In the genomic region with DNA sequence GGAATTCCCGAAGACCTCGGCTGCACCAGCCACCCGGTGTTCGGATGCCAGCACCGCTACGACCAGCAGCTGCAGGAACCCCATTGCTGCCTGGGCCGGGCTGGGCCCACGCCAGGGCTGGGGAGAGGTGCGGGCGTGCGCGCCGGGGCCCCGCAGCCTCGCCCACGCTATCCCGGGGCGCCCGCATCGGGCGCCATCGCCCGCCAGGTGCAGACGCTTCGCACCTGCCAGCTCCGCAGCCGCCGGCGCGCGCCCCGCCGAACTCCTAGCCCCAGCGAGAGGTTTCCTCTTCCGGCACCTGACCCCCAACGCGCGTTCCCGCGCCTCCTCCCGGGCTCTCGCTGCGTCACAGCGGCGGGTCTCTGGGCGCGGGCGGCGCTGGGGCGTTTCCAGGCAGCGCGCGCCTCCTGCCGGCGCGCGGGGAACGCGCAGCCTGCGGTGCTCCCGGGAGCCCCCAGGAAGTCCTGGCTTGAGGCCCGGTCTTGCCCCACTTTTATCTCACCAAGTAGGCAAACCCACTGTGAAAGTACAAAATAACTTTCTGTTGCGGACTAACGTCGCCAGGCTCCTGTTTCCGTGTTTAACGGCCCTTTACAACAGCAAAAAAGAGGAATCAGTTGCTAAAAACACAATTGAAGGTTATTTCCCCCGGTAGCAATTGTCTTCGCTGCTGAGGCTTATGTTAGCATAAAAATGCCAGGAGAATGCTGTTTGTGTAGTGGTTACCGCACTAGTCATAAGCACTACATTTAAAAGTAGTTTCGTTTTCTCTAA, we compare ENCODE assay signal across 8 cellular contexts. TPM values are rescaled to one million over a fixed set of nuclear protein-coding genes. Genes with fewer than 3 reads are reported as not detected.
DNase-seq lines count a peak whose midpoint lies in the region; ATAC-seq and TF ChIP-seq lines count a peak whose summit lies in the region.

Gene TM7SF3, minus strand, starts transcription at position 300 of the 774 bp plus-strand sequence. Its CDS starts 216 bp downstream, at position 84.

- H3K36me3 ChIP-seq in thoracic aorta, result no peaks in the 10 kb centered on the region

- H3K9me3 Mint-ChIP-seq in activated naive CD4-positive, alpha-beta T cell treated with anti-CD3 and anti-CD28 coated beads, Interleukin-2, amount 50 U/mL, for 72 hours, result no peaks in the 10 kb centered on the region
- H3K9me3 Mint-ChIP-seq in glutamatergic neuron (ENCODE audit: unreplicated experiment), result peaks cover 3% of the 10 kb centered on the region
- no peaks in the 10 kb centered on the region for H3K9me3 Mint-ChIP-seq in osteocyte (ENCODE audit: unreplicated experiment)

- H3K4me1 Mint-ChIP-seq in glutamatergic neuron (ENCODE audit: low read depth, unreplicated experiment) (peaks cover 24% of the 10 kb centered on the region), osteocyte (ENCODE audit: unreplicated experiment) (peaks cover 40% of the 10 kb centered on the region)

- H3K27ac Mint-ChIP-seq in activated naive CD4-positive, alpha-beta T cell treated with anti-CD3 and anti-CD28 coated beads, Interleukin-2, amount 50 U/mL, for 72 hours, result peak within 1 kb of the TSS; percentile 93
- H3K27ac Mint-ChIP-seq in glutamatergic neuron (ENCODE audit: unreplicated experiment), result peak within 1 kb of the TSS; percentile 81
- peak within 1 kb of the TSS; percentile 93 for H3K27ac Mint-ChIP-seq in osteocyte (ENCODE audit: unreplicated experiment)

- H3K27ac ChIP-seq in thoracic aorta, result peak within 1 kb of the TSS; percentile 88 to 93

- peak within 1 kb of the TSS; percentile 98 for H3K4me3 Mint-ChIP-seq in glutamatergic neuron (ENCODE audit: unreplicated experiment)
- H3K4me3 Mint-ChIP-seq in osteocyte (ENCODE audit: unreplicated experiment), result peak within 1 kb of the TSS; percentile 94

- peak; percentile 84 for DNase-seq in NCI-H1092 treated with DMSO at 0.1 percent for 48 hours (lab: John Stamatoyannopoulos, UW)
- peak; percentile 68 for DNase-seq in SKM-1 (lab: John Stamatoyannopoulos, UW; ENCODE audit: unreplicated experiment)
- peak; percentile 93 to 96 for DNase-seq in activated naive CD4-positive, alpha-beta T cell treated with anti-CD3 and anti-CD28 coated beads, Interleukin-2, amount 50 U/mL, for 72 hours (ENCODE audit: low spot score in 2 of 2)
- DNase-seq in glutamatergic neuron, result peak; percentile 94
- peak; percentile 95 for DNase-seq in osteocyte (ENCODE audit: extremely low spot score, unreplicated experiment)
- DNase-seq in thoracic aorta (ENCODE audit: low spot score), result peak; percentile 76

- peaks cover 20 to 52% of the 10 kb centered on the region in 2 donors for H3K4me1 ChIP-seq in thoracic aorta (ENCODE audit: control insufficient read depth in 1 of 2, low read depth in 2 of 2)

- peak; percentile 87 for ATAC-seq in HG02642 (IDR thresholded peaks at IDR 0.05; ENCODE audit: poor library complexity, unreplicated experiment)
- peak; percentile 82 to 91 for ATAC-seq in activated naive CD4-positive, alpha-beta T cell treated with anti-CD3 and anti-CD28 coated beads, Interleukin-2, amount 50 U/mL, for 72 hours
- peak; percentile 85 for ATAC-seq in thoracic aorta (ENCODE audit: insufficient number of reproducible peaks, low FRiP score, low read depth)

- no peaks in the 10 kb centered on the region for H3K9me3 ChIP-seq in thoracic aorta

- H3K36me3 Mint-ChIP-seq in activated naive CD4-positive, alpha-beta T cell treated with anti-CD3 and anti-CD28 coated beads, Interleukin-2, amount 50 U/mL, for 72 hours, result peaks cover 0 to 16% of the 10 kb centered on the region in 2 donors
- H3K36me3 Mint-ChIP-seq in glutamatergic neuron (ENCODE audit: unreplicated experiment) (no peaks in the 10 kb centered on the region), osteocyte (ENCODE audit: unreplicated experiment) (peaks cover 11% of the 10 kb centered on the region)

- H3K27me3 Mint-ChIP-seq in glutamatergic neuron (ENCODE audit: unreplicated experiment) (peaks cover 6% of the 10 kb centered on the region), osteocyte (ENCODE audit: unreplicated experiment) (no peaks in the 10 kb centered on the region)

- peak; percentile 92 for TF ChIP-seq CTCF in GM12872 (IDR thresholded peaks at IDR 0.05; ENCODE audit: insufficient read depth, low read depth, low read length)
- TF ChIP-seq CTCF in glutamatergic neuron (IDR thresholded peaks at IDR 0.05; ENCODE audit: partially characterized antibody, unreplicated experiment), result peak; percentile 91
- TF ChIP-seq CTCF in osteocyte (IDR thresholded peaks at IDR 0.05), result peak; percentile 99
- peak; percentile 90 for TF ChIP-seq CTCF in thoracic aorta (IDR thresholded peaks at IDR 0.05)

- H3K4me3 ChIP-seq in thoracic aorta, result peak within 1 kb of the TSS; percentile 90

- no peaks in the 10 kb centered on the region for H3K27me3 ChIP-seq in thoracic aorta (replicated peaks; ENCODE audit: insufficient read depth)

RNA-seq across cellular contexts. Expression of gene TM7SF3, which starts in this region (rescaled TPM):
- total RNA-seq in activated naive CD4-positive, alpha-beta T cell treated with anti-CD3 and anti-CD28 coated beads, Interleukin-2, amount 50 U/mL, for 72 hours, result 10 to 100 TPM; 28.8 to 62.5 TPM
- 30.3 TPM for total RNA-seq in glutamatergic neuron (ENCODE audit: unreplicated experiment)
- 44.9 and 46.9 TPM in 2 replicates for total RNA-seq in osteocyte
- 100 to 1,000 TPM; 112 to 128 TPM for total RNA-seq in thoracic aorta

Comparison
In these comparisons a context has a peak if more than half of its experiments do, and no peak if none do; other contexts are left out.
1. Peak in every context shown above with its lines: DNase-seq, ATAC-seq, H3K4me3 ChIP-seq and H3K27ac ChIP-seq.